ENCODE assay signal across 9 cellular contexts in the genomic region with DNA sequence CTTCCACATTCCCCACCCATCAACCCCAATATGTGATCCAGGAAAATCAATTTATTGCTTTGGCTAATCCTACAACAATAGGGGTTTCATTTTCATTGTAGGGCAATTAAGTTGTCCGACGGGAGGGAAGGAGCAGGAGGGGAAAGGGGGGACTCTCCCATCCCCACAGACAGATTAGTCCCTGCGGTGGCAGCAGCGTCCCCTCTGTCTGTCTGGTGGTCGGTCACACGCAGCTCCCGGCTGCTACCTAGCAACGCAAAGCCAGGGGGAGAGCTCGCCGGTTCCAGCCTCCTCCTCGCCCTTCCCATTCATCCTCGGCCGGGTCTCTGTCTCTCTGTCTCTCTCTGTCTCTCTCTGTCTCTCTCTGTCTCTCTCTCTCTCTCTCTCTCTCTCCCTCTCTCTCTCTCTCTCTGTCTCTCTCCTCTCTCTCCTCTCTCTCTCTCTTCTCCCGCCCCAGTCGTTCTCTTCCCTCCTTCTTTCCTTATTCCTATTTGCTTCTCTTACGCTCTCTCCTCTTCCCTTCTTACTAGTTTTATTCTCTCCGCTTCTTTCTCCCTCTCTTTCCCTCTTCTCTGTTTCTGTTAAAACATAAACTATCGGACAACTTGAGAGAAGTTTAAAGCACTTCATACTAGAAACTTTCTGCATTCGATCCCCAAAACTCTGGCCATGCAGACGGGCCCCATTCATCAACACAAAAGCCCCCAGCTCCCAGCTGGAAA. TPM values are rescaled to one million over a fixed set of nuclear protein-coding genes. Genes with fewer than 3 reads are reported as not detected.
DNase-seq lines count a peak whose midpoint lies in the region; TF ChIP-seq lines count a peak whose summit lies in the region.
"Had no signal": no experiment of that assay in that cellular context is flagged by ENCODE, and none has a peak within 500 bp of the region (broad histone marks: within the 10 kb centered on the region; RNA-seq: fewer than 3 reads in every experiment).

No MANE protein-coding gene starts in this region.

- H3K9me3 ChIP-seq in spleen = no peaks in the 10 kb centered on the region

- intact Hi-C loops in spleen (cut with DNase I; ENCODE audit: low total_unique reads) = no loop called here

- H3K27ac ChIP-seq in spleen = no peak overlapping the region
- H3K27ac ChIP-seq: 22Rv1 had no signal

- CTCF ChIA-PET in activated CD4-positive, alpha-beta memory T cell treated with anti-CD3 and anti-CD28 coated beads, Interleukin-2, amount 10 ng/mL, durations not matched to agents 7 days and 5 days (lab: Charles Lee) = no interaction called here

- peaks cover 37% of the 10 kb centered on the region for H3K4me1 Mint-ChIP-seq in activated CD4-positive, alpha-beta memory T cell treated with anti-CD3 and anti-CD28 coated beads, Interleukin-2, amount 10 ng/mL, durations not matched to agents 7 days and 5 days

- H3K36me3 Mint-ChIP-seq in activated CD4-positive, alpha-beta memory T cell treated with anti-CD3 and anti-CD28 coated beads, Interleukin-2, amount 10 ng/mL, durations not matched to agents 7 days and 5 days (ENCODE audit: low read depth) = no peaks in the 10 kb centered on the region

- H3K4me1 ChIP-seq in spleen = peaks cover 15 to 47% (median 40%) of the 10 kb centered on the region in 6 donors

- POLR2A ChIA-PET in activated CD4-positive, alpha-beta memory T cell treated with anti-CD3 and anti-CD28 coated beads, Interleukin-2, amount 10 ng/mL, durations not matched to agents 7 days and 5 days (lab: Charles Lee) = interaction anchor here (1.4 kb wide), 1 partner anchor 118 kb away, joined by 3 read pairs; the partner anchor contains the start of gene BBS5

- no peaks in the 10 kb centered on the region for H3K9me3 Mint-ChIP-seq in activated CD4-positive, alpha-beta memory T cell treated with anti-CD3 and anti-CD28 coated beads, Interleukin-2, amount 10 ng/mL, durations not matched to agents 7 days and 5 days

- peak overlapping the region; percentile 33 for H3K4me3 Mint-ChIP-seq in activated CD4-positive, alpha-beta memory T cell treated with anti-CD3 and anti-CD28 coated beads, Interleukin-2, amount 10 ng/mL, durations not matched to agents 7 days and 5 days

- H3K27me3 ChIP-seq in spleen (replicated peaks in 1 of 7) = peaks cover 0 to 82% (median 47%) of the 10 kb centered on the region in 7 donors

- no peak overlapping the region for H3K27ac Mint-ChIP-seq in activated CD4-positive, alpha-beta memory T cell treated with anti-CD3 and anti-CD28 coated beads, Interleukin-2, amount 10 ng/mL, durations not matched to agents 7 days and 5 days

- no peak for TF ChIP-seq CTCF in spleen (IDR thresholded peaks at IDR 0.05 in 8 of 11, conservative IDR thresholded peaks at IDR 0.05 in 3 of 11)

- peak overlapping the region in 7 of 8 donors; percentile 51 to 76 (median 57) for H3K4me3 ChIP-seq in spleen

- no peaks in the 10 kb centered on the region for H3K36me3 ChIP-seq in spleen

- peak; percentile 27 for DNase-seq in DMS 273 (lab: John Stamatoyannopoulos, UW; ENCODE audit: unreplicated experiment)
- DNase-seq in DMS 273 treated with DMSO at 0.1 percent for 48 hours (lab: John Stamatoyannopoulos, UW) = no peak
- DNase-seq in activated CD4-positive, alpha-beta memory T cell treated with anti-CD3 and anti-CD28 coated beads, Interleukin-2, amount 10 ng/mL, durations not matched to agents 7 days and 5 days = no peak
- DNase-seq in islet precursor cell = peak; percentile 58
- no peak for DNase-seq in spleen
- DNase-seq in stimulated activated CD4-positive, alpha-beta T cell treated with anti-CD3 and anti-CD28 coated beads, Interleukin-4, amount 100 ng/mL, for 24 hours = no peak
- no peak for DNase-seq in EL
- no peak for DNase-seq in activated CD4-positive, alpha-beta T cell treated with anti-CD3 and anti-CD28 coated beads, Interleukin-2, amount 50 U/mL, for 1 hour

- TF ChIP-seq POLR2A in spleen (IDR thresholded peaks at IDR 0.05) = no peak

- WGBS in spleen, 5 donors = 23 to 37% (median 27%) methylated on average over 20 of the region's 20 CpGs

- peaks cover 61% of the 10 kb centered on the region for H3K27me3 Mint-ChIP-seq in activated CD4-positive, alpha-beta memory T cell treated with anti-CD3 and anti-CD28 coated beads, Interleukin-2, amount 10 ng/mL, durations not matched to agents 7 days and 5 days

RNA-seq across cellular contexts. Expression of gene LRP2, which starts 1.2 kb away (rescaled TPM):
- under 1 TPM; 0.25 to 0.28 TPM for total RNA-seq in activated CD4-positive, alpha-beta memory T cell treated with anti-CD3 and anti-CD28 coated beads, Interleukin-2, amount 10 ng/mL, durations not matched to agents 7 days and 5 days
- total RNA-seq in spleen = not detected
- polyA plus RNA-seq in spleen = not detected

Comparison
In these comparisons a context has a peak if more than half of its experiments do, and no peak if none do; other contexts are left out.
1. DNase-seq: peak in DMS 273 (single experiment) and islet precursor cell (single experiment); none in DMS 273 treated with DMSO at 0.1 percent for 48 hours (single experiment), activated CD4-positive, alpha-beta memory T cell treated with anti-CD3 and anti-CD28 coated beads, Interleukin-2, amount 10 ng/mL, durations not matched to agents 7 days and 5 days (single experiment), spleen (single experiment), stimulated activated CD4-positive, alpha-beta T cell treated with anti-CD3 and anti-CD28 coated beads, Interleukin-4, amount 100 ng/mL, for 24 hours (single experiment), EL (single experiment) and activated CD4-positive, alpha-beta T cell treated with anti-CD3 and anti-CD28 coated beads, Interleukin-2, amount 50 U/mL, for 1 hour (single experiment).